Comparison of ENCODE assay signal across 1 cellular context in genomic region chr19:2049741-2050348, GRCh38.
A peak's percentile ranks its signal among the peaks of the same experiment; 100 is the strongest.
TF ChIP-seq lines count a peak whose summit lies in the region.

No MANE protein-coding gene starts in this region.

TF ChIP-seq in HepG2, 621 proteins besides CTCF, POLR2A, EP300 and RAD21 (continues in another document):
- TF ChIP-seq ZNF333 (CRISPR knock-in tag; IDR thresholded peaks at IDR 0.05; ENCODE audit: borderline replicate concordance) (0 out of 2 replicates have a peak, but pooled peaks have one; percentile 37), KDM2A (CRISPR knock-in tag; IDR thresholded peaks at IDR 0.05; ENCODE audit: borderline replicate concordance, low read depth) (peak; percentile 37; the same call in 1 of the 2 replicates), ARNTL (CRISPR knock-in tag; IDR thresholded peaks at IDR 0.05) (0 out of 2 replicates have a peak, but pooled peaks have one; percentile 16), ARNT2 (CRISPR knock-in tag; IDR thresholded peaks at IDR 0.05; ENCODE audit: low read depth) (0 out of 2 replicates have a peak, but pooled peaks have one; percentile 36), ZNF296 (CRISPR knock-in tag; conservative IDR thresholded peaks at IDR 0.05) (no peak), FOXP1 (IDR thresholded peaks at IDR 0.05) (0 out of 2 replicates have a peak, but pooled peaks have one; percentile 21), FOXP1 (CRISPR knock-in tag; IDR thresholded peaks at IDR 0.05) (peak; percentile 19), MAFK (conservative IDR thresholded peaks at IDR 0.05 in 1 of 2, IDR thresholded peaks at IDR 0.05 in 1 of 2; ENCODE audit: low read length in 2 of 2) (no peak), TARDBP (CRISPR knock-in tag; IDR thresholded peaks at IDR 0.05) (no peak), IRF9 (CRISPR knock-in tag; IDR thresholded peaks at IDR 0.05; ENCODE audit: borderline replicate concordance) (peak; percentile 72; the same call in 1 of the 2 replicates), CREM (IDR thresholded peaks at IDR 0.05) (peak; percentile 26; the same call in 1 of the 2 replicates), CREM (CRISPR knock-in tag; IDR thresholded peaks at IDR 0.05) (no peak), ZNF503 (CRISPR knock-in tag; IDR thresholded peaks at IDR 0.05) (0 out of 2 replicates have a peak, but pooled peaks have one; percentile 14), ZNF550 (CRISPR knock-in tag; IDR thresholded peaks at IDR 0.05; ENCODE audit: borderline replicate concordance) (no peak), HDAC2 (CRISPR knock-in tag; IDR thresholded peaks at IDR 0.05) (no peak), MAFF (IDR thresholded peaks at IDR 0.05; ENCODE audit: low read depth, low read length) (no peak), MIER3 (CRISPR knock-in tag; IDR thresholded peaks at IDR 0.05; ENCODE audit: borderline replicate concordance) (no peak), SALL1 (CRISPR knock-in tag; IDR thresholded peaks at IDR 0.05) (peak; percentile 61; the same call in 1 of the 2 replicates), UBTF (CRISPR knock-in tag; IDR thresholded peaks at IDR 0.05) (peak; percentile 58; the same call in 1 of the 2 replicates), ZNF709 (CRISPR knock-in tag; IDR thresholded peaks at IDR 0.05) (no peak), FOXP4 (CRISPR knock-in tag; IDR thresholded peaks at IDR 0.05) (peak; percentile 46; the same call in 1 of the 2 replicates), ZNF20 (CRISPR knock-in tag; IDR thresholded peaks at IDR 0.05) (no peak), ZNF232 (CRISPR knock-in tag; IDR thresholded peaks at IDR 0.05; ENCODE audit: borderline replicate concordance) (peak; percentile 37; the same call in 1 of the 2 replicates), ZNF331 (CRISPR knock-in tag; IDR thresholded peaks at IDR 0.05) (peak; percentile 59), CREB1 (IDR thresholded peaks at IDR 0.05) (0 out of 2 replicates have a peak, but pooled peaks have one; percentile 31), CREB1 (CRISPR knock-in tag; IDR thresholded peaks at IDR 0.05) (no peak), ZBTB39 (CRISPR knock-in tag; IDR thresholded peaks at IDR 0.05) (0 out of 2 replicates have a peak, but pooled peaks have one; percentile 10), FOXA1 (IDR thresholded peaks at IDR 0.05) (no peak), FOXA1 (CRISPR knock-in tag; IDR thresholded peaks at IDR 0.05) (peak; percentile 61), PHF20 (CRISPR knock-in tag; IDR thresholded peaks at IDR 0.05) (peak; percentile 29; the same call in 1 of the 2 replicates), ZBTB7A (CRISPR knock-in tag; IDR thresholded peaks at IDR 0.05) (peak; percentile 22), MED1 (CRISPR knock-in tag; IDR thresholded peaks at IDR 0.05) (peak; percentile 73), PRDM10 (CRISPR knock-in tag; IDR thresholded peaks at IDR 0.05; ENCODE audit: low read depth) (peak; percentile 26; the same call in 1 of the 2 replicates), ELF1 (CRISPR knock-in tag; IDR thresholded peaks at IDR 0.05) (no peak), RXRB (CRISPR knock-in tag; IDR thresholded peaks at IDR 0.05; ENCODE audit: borderline replicate concordance) (peak; percentile 61), ZNF274 (CRISPR knock-in tag; IDR thresholded peaks at IDR 0.05) (0 out of 2 replicates have a peak, but pooled peaks have one; percentile 27), TEF (CRISPR knock-in tag; IDR thresholded peaks at IDR 0.05) (peak; percentile 85; the same call in 1 of the 2 replicates), SOX5 (CRISPR knock-in tag; IDR thresholded peaks at IDR 0.05; ENCODE audit: borderline replicate concordance) (peak; percentile 45; the same call in 1 of the 2 replicates), ATF1 (CRISPR knock-in tag; IDR thresholded peaks at IDR 0.05) (no peak), ZNF451 (CRISPR knock-in tag; IDR thresholded peaks at IDR 0.05) (0 out of 2 replicates have a peak, but pooled peaks have one; percentile 48), ZMAT3 (CRISPR knock-in tag; conservative IDR thresholded peaks at IDR 0.05) (0 out of 2 replicates have a peak, but pooled peaks have one; percentile 37), SP4 (CRISPR knock-in tag; IDR thresholded peaks at IDR 0.05) (0 out of 2 replicates have a peak, but pooled peaks have one; percentile 56), ZNF281 (CRISPR knock-in tag; IDR thresholded peaks at IDR 0.05; ENCODE audit: borderline replicate concordance) (peak; percentile 58; the same call in 1 of the 2 replicates), THAP11 (CRISPR knock-in tag; IDR thresholded peaks at IDR 0.05) (peak; percentile 40; the same call in 1 of the 2 replicates), ATF3 (CRISPR knock-in tag; IDR thresholded peaks at IDR 0.05) (0 out of 2 replicates have a peak, but pooled peaks have one; percentile 47), ZNF567 (CRISPR knock-in tag; IDR thresholded peaks at IDR 0.05; ENCODE audit: borderline replicate concordance) (peak; percentile 41; the same call in 1 of the 2 replicates), ZNF501 (CRISPR knock-in tag; IDR thresholded peaks at IDR 0.05) (peak; percentile 26; the same call in 1 of the 2 replicates), ETV6 (CRISPR knock-in tag; conservative IDR thresholded peaks at IDR 0.05) (no peak)
